In the genomic region with DNA sequence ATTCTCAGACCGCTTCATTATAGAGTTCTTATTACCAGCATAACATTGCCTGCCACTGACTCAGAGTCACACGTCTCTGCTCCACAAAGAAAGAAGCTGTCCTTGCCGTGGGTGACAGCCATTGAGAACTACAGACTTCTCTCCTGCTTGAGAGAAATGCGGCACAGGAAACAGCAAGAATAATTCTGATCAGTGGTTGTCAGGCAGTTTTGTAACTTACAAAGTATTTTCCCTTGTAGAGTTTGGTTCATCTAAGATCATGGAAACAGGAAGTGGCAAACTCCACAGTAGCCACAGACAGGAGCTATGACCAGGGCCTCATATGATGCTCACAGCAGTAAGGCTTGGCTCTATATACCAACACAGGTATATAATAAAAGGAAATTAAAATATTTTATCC, we compare ENCODE assay signal across 9 cellular contexts. TPM values are rescaled to one million over a fixed set of nuclear protein-coding genes. Genes with fewer than 3 reads are reported as not detected.
DNase-seq lines count a peak whose midpoint lies in the region; ATAC-seq, FAIRE-seq and TF ChIP-seq lines count a peak whose summit lies in the region.
"Had no signal": no experiment of that assay in that cellular context is flagged by ENCODE, and none has a peak within 500 bp of the region (broad histone marks: within the 10 kb centered on the region; RNA-seq: fewer than 3 reads in every experiment).

No MANE protein-coding gene starts in this region.

- no peak overlapping the region for H4K91ac ChIP-seq in H1 (replicated peaks; ENCODE audit: insufficient read length, low read length)

- no peak for TF ChIP-seq CTCF in H1 (IDR thresholded peaks at IDR 0.05; ENCODE audit: control extremely low read depth in 1 of 3, insufficient read depth in 1 of 3, low read depth in 1 of 3, low read length in 3 of 3)
- TF ChIP-seq CTCF in right atrium auricular region (IDR thresholded peaks at IDR 0.05), result no peak

- TF ChIP-seq POLR2A in H1 (IDR thresholded peaks at IDR 0.05; ENCODE audit: control extremely low read depth in 1 of 2, low read depth in 2 of 2, low read length in 2 of 2), result no peak

- H3K14ac ChIP-seq in H1 (ENCODE audit: insufficient read length), result no peak overlapping the region

- 0 out of 2 replicates have a peak overlapping the region, but pooled peaks have one; percentile 28 for H2AK5ac ChIP-seq in H1 (ENCODE audit: low read depth, low read length)

- H4K20me1 ChIP-seq in H1 (replicated peaks in 1 of 2; ENCODE audit: control insufficient read depth in 1 of 2, insufficient read depth in 2 of 2, low read length in 2 of 2), result no peaks in the 10 kb centered on the region

- H3K9me3 ChIP-seq in H1 (ENCODE audit: insufficient read depth in 2 of 2, low read depth in 1 of 2, low read length in 1 of 2) (no peaks in the 10 kb centered on the region), right atrium auricular region (no peaks in the 10 kb centered on the region)

- no peak for TF ChIP-seq EP300 in H1 (IDR thresholded peaks at IDR 0.05; ENCODE audit: borderline replicate concordance in 1 of 2, low read depth in 2 of 2, low read length in 2 of 2)

- 92% methylated on average over 4 of the region's 4 CpGs; no CpG with 5 or more reads in 1 of the 2 experiments for WGBS in H1 (ENCODE audit: extremely low coverage in 1 of 2, insufficient coverage in 1 of 2, insufficient read length in 1 of 2, insufficient replicate concordance in 2 of 2, low coverage in 1 of 2, low lambda C conversion rate in 2 of 2, missing lambda C conversion rate in 1 of 2), 2 experiments

- no peak overlapping the region for H2AFZ ChIP-seq in H1 (ENCODE audit: low read length)

- no peak overlapping the region for H3K27ac ChIP-seq in H1 (ENCODE audit: low read depth, low read length)
- H3K27ac ChIP-seq in right atrium auricular region, result no peak overlapping the region

- H3K23ac ChIP-seq in H1 (ENCODE audit: insufficient read length), result no peak overlapping the region

- CTCF ChIA-PET in H1 (lab: Charles Lee; ENCODE audit: partially characterized antibody), result interaction anchor here (1.0 to 1.2 kb wide), 2 partner anchors 8 to 60 kb away, joined by 3 read pairs; no protein-coding TSS in a partner anchor

- H4K5ac ChIP-seq in H1 (ENCODE audit: insufficient read length, low read depth, low read length), result no peak overlapping the region

- ATAC-seq in GM21447 (IDR thresholded peaks at IDR 0.05; ENCODE audit: unreplicated experiment), result peak; percentile 61

- no peaks in the 10 kb centered on the region for H3K79me2 ChIP-seq in H1 (ENCODE audit: control insufficient read depth in 1 of 2, insufficient read depth in 2 of 2, low read length in 2 of 2)

- H3K4me1 ChIP-seq in H1 (replicated peaks in 1 of 4; ENCODE audit: control insufficient read depth in 3 of 4, insufficient read depth in 4 of 4, low read length in 3 of 4) (peaks cover 0 to 10% (median 3%) of the 10 kb centered on the region in 4 experiments; a peak in 2 of 7 replicates), right atrium auricular region (no peaks in the 10 kb centered on the region)

- peak; percentile 52 for DNase-seq in GDM1 (lab: John Stamatoyannopoulos, UW)
- DNase-seq in M059J (ENCODE audit: low read depth), result peak; percentile 56
- DNase-seq in H1 (ENCODE audit: low read depth in 1 of 2, low spot score in 2 of 2), result no peak
- no peak for DNase-seq in NCI-H187 (lab: John Stamatoyannopoulos, UW)
- no peak for DNase-seq in NCI-H1092 (lab: John Stamatoyannopoulos, UW)
- no peak for DNase-seq in stimulated activated naive CD4-positive, alpha-beta T cell treated with Interleukin-2 at 50 U/mL for 16 hours (lab: John Stamatoyannopoulos, UW)
- DNase-seq in right atrium auricular region (ENCODE audit: low spot score), result no peak

- H3K18ac ChIP-seq in H1 (ENCODE audit: extremely low read depth, low read length), result no peak overlapping the region

- H2BK15ac ChIP-seq in H1 (ENCODE audit: low read length), result no peak overlapping the region

- H3K56ac ChIP-seq in H1 (replicated peaks; ENCODE audit: insufficient read length, low read depth, low read length), result no peak overlapping the region

- no peak overlapping the region for H2BK120ac ChIP-seq in H1 (replicated peaks; ENCODE audit: low read depth, low read length)

- FAIRE-seq in H1 (lab: Jason Lieb, UNC), result no peak

- H2BK20ac ChIP-seq in H1 (ENCODE audit: low read length), result no peak overlapping the region

- H3K4me3 ChIP-seq in H1 (ENCODE audit: extremely low read depth in 1 of 4, insufficient read depth in 2 of 4, low read depth in 3 of 4, low read length in 4 of 4) (no peak overlapping the region), right atrium auricular region (no peak overlapping the region)

- POLR2A ChIA-PET in H1 (lab: Charles Lee; ENCODE audit: partially characterized antibody), result interaction anchor here (1.3 kb wide), 1 partner anchor 9 kb away, joined by 3 read pairs; no protein-coding TSS in a partner anchor

- H3K4ac ChIP-seq in H1 (replicated peaks; ENCODE audit: insufficient read length, low read depth, low read length), result no peak overlapping the region

- no peaks in the 10 kb centered on the region for H3K79me1 ChIP-seq in H1 (ENCODE audit: low read depth, low read length)

- H3K36me3 ChIP-seq in H1 (ENCODE audit: control insufficient read depth in 2 of 4, insufficient read depth in 4 of 4, low read length in 3 of 4) (peaks cover 0 to 12% (median 2%) of the 10 kb centered on the region in 4 experiments; a peak in 5 of 8 replicates), right atrium auricular region (no peaks in the 10 kb centered on the region)

- no peak overlapping the region for H2BK5ac ChIP-seq in H1 (ENCODE audit: low read depth, low read length)

- H4K8ac ChIP-seq in H1 (ENCODE audit: extremely low read depth, insufficient read depth, low read length), result no peak overlapping the region

- TF ChIP-seq RAD21 in H1 (IDR thresholded peaks at IDR 0.05 in 1 of 2, conservative IDR thresholded peaks at IDR 0.05 in 1 of 2; ENCODE audit: low read depth in 2 of 2, low read length in 2 of 2), result no peak

- H3K4me2 ChIP-seq in H1 (ENCODE audit: insufficient read depth in 1 of 2, low read depth in 2 of 2, low read length in 2 of 2), result no peak overlapping the region

- H3K27me3 ChIP-seq in H1 (replicated peaks in 1 of 4; ENCODE audit: control insufficient read depth in 3 of 4, extremely low read depth in 1 of 4, insufficient read depth in 3 of 4, low read length in 3 of 4) (no peaks in the 10 kb centered on the region), right atrium auricular region (no peaks in the 10 kb centered on the region)

- H2BK12ac ChIP-seq in H1 (ENCODE audit: low read depth, low read length), result no peak overlapping the region

- H3K23me2 ChIP-seq in H1 (ENCODE audit: low read depth, low read length), result no peaks in the 10 kb centered on the region

- H3K9ac ChIP-seq in H1 (replicated peaks in 1 of 4; ENCODE audit: extremely low read depth in 1 of 4, low read depth in 3 of 4, low read length in 3 of 4), result no peak overlapping the region

TF ChIP-seq in H1, 55 proteins besides CTCF, POLR2A, EP300 and RAD21:
- TF ChIP-seq JUND (IDR thresholded peaks at IDR 0.05; ENCODE audit: low read length) (no peak), POU5F1 (IDR thresholded peaks at IDR 0.05; ENCODE audit: low read depth, low read length) (no peak), ZNF274 (IDR thresholded peaks at IDR 0.05; ENCODE audit: borderline replicate concordance, extremely low read depth, low read length) (no peak), SAP30 (IDR thresholded peaks at IDR 0.05; ENCODE audit: insufficient read depth, insufficient replicate concordance, low read length) (no peak), CBX5 (IDR thresholded peaks at IDR 0.05; ENCODE audit: low read depth, low read length) (no peak)
- TF ChIP-seq, protein P1, sequence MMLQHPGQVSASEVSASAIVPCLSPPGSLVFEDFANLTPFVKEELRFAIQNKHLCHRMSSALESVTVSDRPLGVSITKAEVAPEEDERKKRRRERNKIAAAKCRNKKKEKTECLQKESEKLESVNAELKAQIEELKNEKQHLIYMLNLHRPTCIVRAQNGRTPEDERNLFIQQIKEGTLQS (IDR thresholded peaks at IDR 0.05; ENCODE audit: insufficient read depth, low read depth, low read length), result no peak
- TF ChIP-seq, protein P2, sequence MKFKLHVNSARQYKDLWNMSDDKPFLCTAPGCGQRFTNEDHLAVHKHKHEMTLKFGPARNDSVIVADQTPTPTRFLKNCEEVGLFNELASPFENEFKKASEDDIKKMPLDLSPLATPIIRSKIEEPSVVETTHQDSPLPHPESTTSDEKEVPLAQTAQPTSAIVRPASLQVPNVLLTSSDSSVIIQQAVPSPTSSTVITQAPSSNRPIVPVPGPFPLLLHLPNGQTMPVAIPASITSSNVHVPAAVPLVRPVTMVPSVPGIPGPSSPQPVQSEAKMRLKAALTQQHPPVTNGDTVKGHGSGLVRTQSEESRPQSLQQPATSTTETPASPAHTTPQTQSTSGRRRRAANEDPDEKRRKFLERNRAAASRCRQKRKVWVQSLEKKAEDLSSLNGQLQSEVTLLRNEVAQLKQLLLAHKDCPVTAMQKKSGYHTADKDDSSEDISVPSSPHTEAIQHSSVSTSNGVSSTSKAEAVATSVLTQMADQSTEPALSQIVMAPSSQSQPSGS (IDR thresholded peaks at IDR 0.05; ENCODE audit: low read length), result no peak
TF ChIP-seq in H1: peak in this region for 0.

RNA-seq across cellular contexts. Expression of a gene that starts 47.1 kb away (rescaled TPM):
- not detected in 2 replicates for total RNA-seq in M059J (2014; rRNA removed; shearing (Covaris generic))
- not detected in 2 replicates for total RNA-seq in H1 (2021; fragmentation: NEBNext Ultra II Directional; extraction: Animal tissue kit (Norgen Biotek cat#: 25700))
- polyA plus RNA-seq in H1 (2011; rRNA removed), result not detected in 2 replicates
- polyA plus RNA-seq in H1 (2011; cell fraction: cytosol; rRNA removed), result not detected
- not detected for polyA plus RNA-seq in H1 (2011; cell fraction: nucleus; rRNA removed)
- 0.34 to 0.62 TPM (median 0.50 TPM) in 3 of 4 replicates, not detected in the other for polyA plus RNA-seq in H1 (2012, experiment 1 of 2)
- polyA plus RNA-seq in H1 (2012, experiment 2 of 2), result not detected
- not detected for polyA plus RNA-seq in H1 (2013, experiment 1 of 2)
- not detected for polyA plus RNA-seq in H1 (2013, experiment 2 of 2)
- polyA minus RNA-seq in H1 (2011; rRNA and poly(A)+ RNA removed), result not detected in 2 replicates
- polyA minus RNA-seq in H1 (2011; cell fraction: cytosol; rRNA and poly(A)+ RNA removed), result not detected
- not detected for polyA minus RNA-seq in H1 (2011; cell fraction: nucleus; rRNA and poly(A)+ RNA removed)
- total RNA-seq in right atrium auricular region, result not detected
- total RNA-seq: glomerular endothelial cell had no signal

Comparison
In these comparisons a context has a peak if more than half of its experiments do, and no peak if none do; other contexts are left out.
1. DNase-seq: peak in GDM1 (single experiment) and M059J (single experiment); none in H1 (0 of 2), NCI-H187 (0 of 2), NCI-H1092 (single experiment), stimulated activated naive CD4-positive, alpha-beta T cell treated with Interleukin-2 at 50 U/mL for 16 hours (single experiment) and right atrium auricular region (single experiment).